In genomic region chr3:173632945-173633344, GRCh38 we compare ENCODE assay signal across 25 cellular contexts.
"Had no signal": no experiment of that assay in that cellular context is flagged by ENCODE, and none has a peak within 500 bp of the region (broad histone marks: within the 10 kb centered on the region; RNA-seq: fewer than 3 reads in every experiment).

No MANE protein-coding gene starts in this region.

- H3K27ac Mint-ChIP-seq: dendritic cell treated with granulocyte-macrophage colony-stimulating factor and Interleukin-4, amounts not matched to agents 40 ng/mL and 50 ng/mL, for 4 days; effector memory CD8-positive, alpha-beta T cell; endodermal cell; mesothelial cell of epicardium; naive B cell had no signal

- H3K4me1 ChIP-seq: colonic mucosa, esophagus squamous epithelium, gastrocnemius medialis, left lung, lower lobe of right lung had no signal

- ATAC-seq: effector memory CD8-positive, alpha-beta T cell; esophagus mucosa; gastrocnemius medialis; heart right ventricle; left cardiac atrium; left lung; left ventricle myocardium superior; lower lobe of right lung; mucosa of descending colon had no signal

- H3K9me3 Mint-ChIP-seq: dendritic cell treated with granulocyte-macrophage colony-stimulating factor and Interleukin-4, amounts not matched to agents 40 ng/mL and 50 ng/mL, for 4 days; endodermal cell had no signal

- DNase-seq: colonic mucosa; cortex of kidney; effector CD8-positive, alpha-beta T cell; effector memory CD8-positive, alpha-beta T cell; endodermal cell; erythroblast; esophagus squamous epithelium; foreskin fibroblast; foreskin melanocyte; gastrocnemius medialis; glutamatergic neuron; head of caudate nucleus; heart right ventricle; hippocampal formation; left cardiac atrium; left lung; left ventricle myocardium superior; lower lobe of right lung; mesenchymal stem cell; mucosa of descending colon; naive B cell had no signal

- H3K36me3 Mint-ChIP-seq: mesothelial cell of epicardium, naive B cell had no signal

- H3K4me3 ChIP-seq: colonic mucosa, esophagus squamous epithelium, gastrocnemius medialis, heart right ventricle, left lung, lower lobe of right lung, mucosa of descending colon had no signal

- H3K27me3 Mint-ChIP-seq: dendritic cell treated with granulocyte-macrophage colony-stimulating factor and Interleukin-4, amounts not matched to agents 40 ng/mL and 50 ng/mL, for 4 days; effector memory CD8-positive, alpha-beta T cell; naive B cell had no signal

- H3K9me3 ChIP-seq: colonic mucosa, esophagus squamous epithelium, gastrocnemius medialis, heart right ventricle, left lung, lower lobe of right lung, mucosa of descending colon had no signal

- H3K4me1 Mint-ChIP-seq: mesothelial cell of epicardium, naive B cell had no signal

- H3K27ac ChIP-seq: colonic mucosa, epithelial cell of prostate, esophagus squamous epithelium, gastrocnemius medialis, heart right ventricle, left lung, lower lobe of right lung had no signal

- H3K4me3 Mint-ChIP-seq: dendritic cell treated with granulocyte-macrophage colony-stimulating factor and Interleukin-4, amounts not matched to agents 40 ng/mL and 50 ng/mL, for 4 days; effector memory CD8-positive, alpha-beta T cell; endodermal cell; mesothelial cell of epicardium; naive B cell had no signal

- H3K36me3 ChIP-seq: colonic mucosa, esophagus squamous epithelium, gastrocnemius medialis, heart right ventricle, left lung, lower lobe of right lung had no signal

- H3K27me3 ChIP-seq: colonic mucosa, esophagus squamous epithelium, gastrocnemius medialis, heart right ventricle, left lung had no signal
